In the genomic region with DNA sequence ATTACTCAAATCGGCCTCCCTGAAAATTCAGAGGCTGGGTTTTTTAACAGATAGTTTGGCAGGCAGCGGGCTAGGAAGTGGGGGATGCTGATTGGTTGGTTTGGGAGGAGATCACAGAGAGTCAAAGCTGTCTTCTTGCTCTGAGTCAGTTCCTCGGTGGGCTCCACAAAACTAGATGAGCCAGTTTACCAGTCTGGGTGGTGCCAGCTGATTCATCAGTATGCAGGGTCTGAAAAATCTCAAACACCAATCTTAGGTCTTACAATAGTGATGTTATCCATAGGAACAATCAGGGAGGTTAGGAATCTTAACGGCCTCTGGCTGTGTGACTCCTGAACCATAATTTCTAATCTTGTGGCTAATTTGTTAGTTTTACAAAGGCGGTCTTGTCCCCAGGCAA, we compare ENCODE assay signal across 1 cellular context.
TF ChIP-seq lines count a peak whose summit lies in the region.

No MANE protein-coding gene starts in this region.

TF ChIP-seq in GM23338, 12 proteins besides CTCF, POLR2A, EP300 and RAD21 (continued from another document):
- TF ChIP-seq, protein P1, sequence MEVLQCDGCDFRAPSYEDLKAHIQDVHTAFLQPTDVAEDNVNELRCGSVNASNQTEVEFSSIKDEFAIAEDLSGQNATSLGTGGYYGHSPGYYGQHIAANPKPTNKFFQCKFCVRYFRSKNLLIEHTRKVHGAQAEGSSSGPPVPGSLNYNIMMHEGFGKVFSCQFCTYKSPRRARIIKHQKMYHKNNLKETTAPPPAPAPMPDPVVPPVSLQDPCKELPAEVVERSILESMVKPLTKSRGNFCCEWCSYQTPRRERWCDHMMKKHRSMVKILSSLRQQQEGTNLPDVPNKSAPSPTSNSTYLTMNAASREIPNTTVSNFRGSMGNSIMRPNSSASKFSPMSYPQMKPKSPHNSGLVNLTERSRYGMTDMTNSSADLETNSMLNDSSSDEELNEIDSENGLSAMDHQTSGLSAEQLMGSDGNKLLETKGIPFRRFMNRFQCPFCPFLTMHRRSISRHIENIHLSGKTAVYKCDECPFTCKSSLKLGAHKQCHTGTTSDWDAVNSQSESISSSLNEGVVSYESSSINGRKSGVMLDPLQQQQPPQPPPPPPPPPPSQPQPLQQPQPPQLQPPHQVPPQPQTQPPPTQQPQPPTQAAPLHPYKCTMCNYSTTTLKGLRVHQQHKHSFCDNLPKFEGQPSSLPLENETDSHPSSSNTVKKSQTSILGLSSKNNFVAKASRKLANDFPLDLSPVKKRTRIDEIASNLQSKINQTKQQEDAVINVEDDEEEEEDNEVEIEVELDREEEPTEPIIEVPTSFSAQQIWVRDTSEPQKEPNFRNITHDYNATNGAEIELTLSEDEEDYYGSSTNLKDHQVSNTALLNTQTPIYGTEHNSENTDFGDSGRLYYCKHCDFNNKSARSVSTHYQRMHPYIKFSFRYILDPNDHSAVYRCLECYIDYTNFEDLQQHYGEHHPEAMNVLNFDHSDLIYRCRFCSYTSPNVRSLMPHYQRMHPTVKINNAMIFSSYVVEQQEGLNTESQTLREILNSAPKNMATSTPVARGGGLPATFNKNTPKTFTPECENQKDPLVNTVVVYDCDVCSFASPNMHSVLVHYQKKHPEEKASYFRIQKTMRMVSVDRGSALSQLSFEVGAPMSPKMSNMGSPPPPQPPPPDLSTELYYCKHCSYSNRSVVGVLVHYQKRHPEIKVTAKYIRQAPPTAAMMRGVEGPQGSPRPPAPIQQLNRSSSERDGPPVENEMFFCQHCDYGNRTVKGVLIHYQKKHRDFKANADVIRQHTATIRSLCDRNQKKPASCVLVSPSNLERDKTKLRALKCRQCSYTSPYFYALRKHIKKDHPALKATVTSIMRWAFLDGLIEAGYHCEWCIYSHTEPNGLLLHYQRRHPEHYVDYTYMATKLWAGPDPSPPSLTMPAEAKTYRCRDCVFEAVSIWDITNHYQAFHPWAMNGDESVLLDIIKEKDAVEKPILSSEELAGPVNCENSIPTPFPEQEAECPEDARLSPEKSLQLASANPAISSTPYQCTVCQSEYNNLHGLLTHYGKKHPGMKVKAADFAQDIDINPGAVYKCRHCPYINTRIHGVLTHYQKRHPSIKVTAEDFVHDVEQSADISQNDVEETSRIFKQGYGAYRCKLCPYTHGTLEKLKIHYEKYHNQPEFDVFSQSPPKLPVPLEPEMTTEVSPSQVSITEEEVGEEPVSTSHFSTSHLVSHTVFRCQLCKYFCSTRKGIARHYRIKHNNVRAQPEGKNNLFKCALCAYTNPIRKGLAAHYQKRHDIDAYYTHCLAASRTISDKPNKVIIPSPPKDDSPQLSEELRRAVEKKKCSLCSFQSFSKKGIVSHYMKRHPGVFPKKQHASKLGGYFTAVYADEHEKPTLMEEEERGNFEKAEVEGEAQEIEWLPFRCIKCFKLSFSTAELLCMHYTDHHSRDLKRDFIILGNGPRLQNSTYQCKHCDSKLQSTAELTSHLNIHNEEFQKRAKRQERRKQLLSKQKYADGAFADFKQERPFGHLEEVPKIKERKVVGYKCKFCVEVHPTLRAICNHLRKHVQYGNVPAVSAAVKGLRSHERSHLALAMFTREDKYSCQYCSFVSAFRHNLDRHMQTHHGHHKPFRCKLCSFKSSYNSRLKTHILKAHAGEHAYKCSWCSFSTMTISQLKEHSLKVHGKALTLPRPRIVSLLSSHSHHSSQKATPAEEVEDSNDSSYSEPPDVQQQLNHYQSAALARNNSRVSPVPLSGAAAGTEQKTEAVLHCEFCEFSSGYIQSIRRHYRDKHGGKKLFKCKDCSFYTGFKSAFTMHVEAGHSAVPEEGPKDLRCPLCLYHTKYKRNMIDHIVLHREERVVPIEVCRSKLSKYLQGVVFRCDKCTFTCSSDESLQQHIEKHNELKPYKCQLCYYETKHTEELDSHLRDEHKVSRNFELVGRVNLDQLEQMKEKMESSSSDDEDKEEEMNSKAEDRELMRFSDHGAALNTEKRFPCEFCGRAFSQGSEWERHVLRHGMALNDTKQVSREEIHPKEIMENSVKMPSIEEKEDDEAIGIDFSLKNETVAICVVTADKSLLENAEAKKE (CRISPR knock-in tag; IDR thresholded peaks at IDR 0.05), result no peak
